ENCODE assay signal across 9 cellular contexts in the genomic region with DNA sequence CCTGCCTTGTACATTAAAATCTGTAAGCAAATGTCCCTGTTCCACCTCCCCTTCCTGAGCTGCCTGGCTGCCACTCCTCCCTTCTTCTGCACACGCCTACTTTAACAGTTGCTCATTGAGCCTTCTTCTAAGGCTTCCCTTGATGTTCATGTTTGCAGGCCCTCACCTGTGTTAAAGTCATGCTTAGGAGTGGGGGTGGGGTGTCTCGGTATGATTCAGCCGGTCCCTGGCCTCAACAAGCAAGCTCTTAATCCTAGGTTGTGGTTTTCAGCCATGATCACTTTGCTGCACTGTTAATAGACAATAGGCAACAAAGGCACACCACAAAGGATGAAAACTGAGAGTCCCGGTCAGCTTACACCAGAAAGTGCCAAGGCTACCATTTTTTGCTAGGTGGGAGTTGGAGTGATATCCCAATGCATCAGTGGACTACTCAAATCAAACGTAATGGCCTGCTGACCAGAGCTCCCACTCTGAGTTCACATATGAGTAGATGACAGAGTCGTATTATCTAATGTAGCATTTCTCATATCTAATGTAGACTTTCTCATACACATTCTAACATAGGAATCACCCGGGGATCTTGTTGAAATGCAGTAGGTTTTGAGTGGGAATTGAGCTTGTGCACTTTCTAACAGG. TPM values are rescaled to one million over a fixed set of nuclear protein-coding genes. Genes with fewer than 3 reads are reported as not detected.
A peak's percentile ranks its signal among the peaks of the same experiment; 100 is the strongest.
DNase-seq lines count a peak whose midpoint lies in the region; ATAC-seq, FAIRE-seq and TF ChIP-seq lines count a peak whose summit lies in the region.
"Had no signal": no experiment of that assay in that cellular context is flagged by ENCODE, and none has a peak within 500 bp of the region (broad histone marks: within the 10 kb centered on the region; RNA-seq: fewer than 3 reads in every experiment).

No MANE protein-coding gene starts in this region.

- peaks cover 62% of the 10 kb centered on the region for H3K4me1 Mint-ChIP-seq in activated CD8-positive, alpha-beta T cell treated with anti-CD3 and anti-CD28 coated beads for 36 hours (ENCODE audit: low read depth)

- peak; percentile 77 to 78 for ATAC-seq in activated CD4-positive, CD25-positive, alpha-beta regulatory T cell treated with anti-CD3 and anti-CD28 coated beads, Interleukin-2, amount 50 U/mL, for 24 hours
- peak; percentile 62 for ATAC-seq in HG03135 (IDR thresholded peaks at IDR 0.05; ENCODE audit: unreplicated experiment)
- peak; percentile 66 for ATAC-seq in activated CD8-positive, alpha-beta T cell treated with anti-CD3 and anti-CD28 coated beads for 36 hours
- no peak for ATAC-seq in omental fat pad (ENCODE audit: low FRiP score)
- no peak for ATAC-seq in HG03280 (IDR thresholded peaks at IDR 0.05; ENCODE audit: unreplicated experiment)

- intact Hi-C loops in activated CD8-positive, alpha-beta T cell treated with anti-CD3 and anti-CD28 coated beads for 36 hours (cut with micrococcal nuclease) = no loop called here

- TF ChIP-seq CTCF in activated CD8-positive, alpha-beta T cell treated with anti-CD3 and anti-CD28 coated beads for 36 hours (IDR thresholded peaks at IDR 0.05) = no peak
- TF ChIP-seq CTCF in omental fat pad (IDR thresholded peaks at IDR 0.05) = no peak

- FAIRE-seq in urothelium cell line (lab: Jason Lieb, UNC) = no peak
- FAIRE-seq: pancreas had no signal

- H3K36me3 Mint-ChIP-seq in activated CD8-positive, alpha-beta T cell treated with anti-CD3 and anti-CD28 coated beads for 36 hours (ENCODE audit: low read depth) = no peaks in the 10 kb centered on the region

- no peak overlapping the region for H3K4me3 Mint-ChIP-seq in activated CD8-positive, alpha-beta T cell treated with anti-CD3 and anti-CD28 coated beads for 36 hours

- CTCF ChIA-PET in activated CD8-positive, alpha-beta T cell treated with anti-CD3 and anti-CD28 coated beads for 36 hours (lab: Charles Lee) = interaction anchor here (0.9 to 1.2 kb wide), 3 partner anchors 24 to 36 kb away, joined by 3 read pairs; no protein-coding TSS in a partner anchor

- no peaks in the 10 kb centered on the region for H3K9me3 Mint-ChIP-seq in activated CD8-positive, alpha-beta T cell treated with anti-CD3 and anti-CD28 coated beads for 36 hours

- peak overlapping the region; percentile 48 for H3K27ac Mint-ChIP-seq in activated CD8-positive, alpha-beta T cell treated with anti-CD3 and anti-CD28 coated beads for 36 hours

- no peak for DNase-seq in activated CD4-positive, CD25-positive, alpha-beta regulatory T cell treated with anti-CD3 and anti-CD28 coated beads, Interleukin-2, amount 50 U/mL, for 72 hours
- peak; percentile 63 for DNase-seq in activated CD8-positive, alpha-beta T cell treated with anti-CD3 and anti-CD28 coated beads for 36 hours
- peak; percentile 46 to 54 for DNase-seq in stimulated activated CD4-positive, alpha-beta T cell treated with anti-CD3 and anti-CD28 coated beads, Interleukin-2, amount 100 ng/mL, for 24 hours
- DNase-seq in urothelium cell line (ENCODE audit: low spot score) (no peak), omental fat pad (ENCODE audit: low spot score) (no peak)
- DNase-seq: pancreas had no signal

- POLR2A ChIA-PET in activated CD8-positive, alpha-beta T cell treated with anti-CD3 and anti-CD28 coated beads for 36 hours (lab: Charles Lee) = interaction anchor here (1.1 to 1.8 kb wide), 3 partner anchors 9 to 12 kb away, joined by 3 read pairs; no protein-coding TSS in a partner anchor

- no peaks in the 10 kb centered on the region for H3K27me3 Mint-ChIP-seq in activated CD8-positive, alpha-beta T cell treated with anti-CD3 and anti-CD28 coated beads for 36 hours

RNA-seq across cellular contexts. Expression of a gene that starts 38.2 kb away (rescaled TPM):
- 1 to 10 TPM; 6.6 to 8.5 TPM for total RNA-seq in activated CD8-positive, alpha-beta T cell treated with anti-CD3 and anti-CD28 coated beads for 36 hours
- total RNA-seq in omental fat pad = 10 to 100 TPM; 29.8 to 41.8 (median 36.8) TPM

Comparison
In these comparisons a context has a peak if more than half of its experiments do, and no peak if none do; other contexts are left out.
1. ATAC-seq: peak in activated CD4-positive, CD25-positive, alpha-beta regulatory T cell treated with anti-CD3 and anti-CD28 coated beads, Interleukin-2, amount 50 U/mL, for 24 hours (2 of 2), HG03135 (single experiment) and activated CD8-positive, alpha-beta T cell treated with anti-CD3 and anti-CD28 coated beads for 36 hours (single experiment); none in omental fat pad (single experiment) and HG03280 (single experiment).
2. DNase-seq: peak in activated CD8-positive, alpha-beta T cell treated with anti-CD3 and anti-CD28 coated beads for 36 hours (single experiment) and stimulated activated CD4-positive, alpha-beta T cell treated with anti-CD3 and anti-CD28 coated beads, Interleukin-2, amount 100 ng/mL, for 24 hours (2 of 2); none in activated CD4-positive, CD25-positive, alpha-beta regulatory T cell treated with anti-CD3 and anti-CD28 coated beads, Interleukin-2, amount 50 U/mL, for 72 hours (single experiment), urothelium cell line (single experiment) and omental fat pad (single experiment).